Comparison of ENCODE assay signal across 25 cellular contexts in the genomic region with DNA sequence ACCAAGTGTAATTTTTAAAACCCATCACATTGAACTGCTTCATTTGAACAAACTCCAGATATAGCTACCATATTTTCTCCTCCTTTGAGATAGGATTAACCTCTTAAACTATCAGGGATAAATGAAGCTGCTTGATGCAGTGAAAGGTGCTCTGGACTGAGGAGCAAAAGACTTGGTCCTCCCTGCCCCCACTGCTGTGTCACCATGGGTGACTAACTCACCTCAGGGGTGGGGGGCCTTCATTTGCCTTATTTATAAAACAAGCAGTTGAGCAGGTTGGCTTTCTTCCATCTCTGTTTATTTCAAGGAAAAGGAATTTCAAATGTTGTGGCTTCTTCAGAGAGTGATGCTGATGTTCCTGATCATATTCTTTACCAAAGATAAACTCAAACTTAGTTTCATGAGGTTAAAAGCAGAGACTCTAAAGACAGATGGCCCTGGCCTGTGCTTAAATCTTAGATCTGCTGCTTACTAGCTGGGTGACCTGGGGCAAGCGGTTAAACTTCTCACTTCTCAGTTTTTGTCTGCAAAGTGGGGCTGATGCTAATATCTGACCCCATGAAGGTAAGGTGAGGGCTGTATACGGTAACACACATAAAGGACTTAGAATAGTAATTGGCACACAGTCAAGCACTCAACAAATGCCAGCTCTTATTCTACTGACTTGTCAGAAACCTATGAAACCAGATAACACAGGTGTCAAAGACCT. TPM values are rescaled to one million over a fixed set of nuclear protein-coding genes. Genes with fewer than 3 reads are reported as not detected.
DNase-seq lines count a peak whose midpoint lies in the region; ATAC-seq and TF ChIP-seq lines count a peak whose summit lies in the region.
"Had no signal": no experiment of that assay in that cellular context is flagged by ENCODE, and none has a peak within 500 bp of the region (broad histone marks: within the 10 kb centered on the region; RNA-seq: fewer than 3 reads in every experiment).

No MANE protein-coding gene starts in this region.

- no peak overlapping the region for H3K9ac ChIP-seq in neural progenitor cell
- H3K9ac ChIP-seq: BLaER1 treated with 17β-estradiol and CSF1 and Interleukin-3, amounts not matched to agents 10 nM and 100 nM had no signal

- H3K36me3 ChIP-seq in neural progenitor cell (no peaks in the 10 kb centered on the region), SJCRH30 (no peaks in the 10 kb centered on the region)
- H3K36me3 ChIP-seq: BLaER1 treated with 17β-estradiol and CSF1 and Interleukin-3, amounts not matched to agents 10 nM and 100 nM; sigmoid colon; transverse colon had no signal

- no peaks in the 10 kb centered on the region for H3K9me3 ChIP-seq in neural progenitor cell (ENCODE audit: low read depth)
- no peaks in the 10 kb centered on the region for H3K9me3 ChIP-seq in SJCRH30 (replicated peaks)
- H3K9me3 ChIP-seq: BLaER1 treated with 17β-estradiol and CSF1 and Interleukin-3, amounts not matched to agents 10 nM and 100 nM; sigmoid colon; transverse colon had no signal

- no peak for TF ChIP-seq CTCF in neural progenitor cell (IDR thresholded peaks at IDR 0.05)

- H3K4me1 ChIP-seq in neural progenitor cell (no peaks in the 10 kb centered on the region), SJCRH30 (no peaks in the 10 kb centered on the region)
- H3K4me1 ChIP-seq: sigmoid colon, transverse colon had no signal

- ATAC-seq in GM21723 (IDR thresholded peaks at IDR 0.05; ENCODE audit: unreplicated experiment) (peak; percentile 36), GM19467 (IDR thresholded peaks at IDR 0.05; ENCODE audit: unreplicated experiment) (no peak), sciatic nerve (no peak)

- H3K27ac ChIP-seq in neural progenitor cell = no peak overlapping the region
- H3K27ac ChIP-seq in SJCRH30 = no peak overlapping the region
- H3K27ac ChIP-seq: BLaER1 treated with 17β-estradiol and CSF1 and Interleukin-3, amounts not matched to agents 10 nM and 100 nM; sigmoid colon; transverse colon; VCaP had no signal

- H3K27me3 ChIP-seq in neural progenitor cell (no peaks in the 10 kb centered on the region), SJCRH30 (no peaks in the 10 kb centered on the region)
- H3K27me3 ChIP-seq: BLaER1 treated with 17β-estradiol and CSF1 and Interleukin-3, amounts not matched to agents 10 nM and 100 nM; sigmoid colon; transverse colon had no signal

- no peaks in the 10 kb centered on the region for H4K20me1 ChIP-seq in neural progenitor cell (ENCODE audit: low read depth)

- peak overlapping the region; percentile 69 for H2AFZ ChIP-seq in neural progenitor cell (replicated peaks)

- no peak overlapping the region for H3K4me2 ChIP-seq in neural progenitor cell
- H3K4me2 ChIP-seq: BLaER1 treated with 17β-estradiol and CSF1 and Interleukin-3, amounts not matched to agents 10 nM and 100 nM had no signal

- no peak overlapping the region for H3K4me3 Mint-ChIP-seq in neural progenitor cell
- H3K4me3 Mint-ChIP-seq: central memory CD8-positive, alpha-beta T cell; IgD-negative memory B cell had no signal

- no peaks in the 10 kb centered on the region for H3K36me3 Mint-ChIP-seq in neural progenitor cell

- H3F3A ChIP-seq in neural progenitor cell (ENCODE audit: low read depth) = no peaks in the 10 kb centered on the region

- no peaks in the 10 kb centered on the region for H3K9me3 Mint-ChIP-seq in neural progenitor cell
- H3K9me3 Mint-ChIP-seq: central memory CD8-positive, alpha-beta T cell; IgD-negative memory B cell had no signal

- H3K4me1 Mint-ChIP-seq in neural progenitor cell = peaks cover 7% of the 10 kb centered on the region
- H3K4me1 Mint-ChIP-seq: central memory CD8-positive, alpha-beta T cell had no signal

- H3K4me3 ChIP-seq in neural progenitor cell = no peak overlapping the region
- H3K4me3 ChIP-seq in SJCRH30 = no peak overlapping the region
- H3K4me3 ChIP-seq: BLaER1 treated with 17β-estradiol and CSF1 and Interleukin-3, amounts not matched to agents 10 nM and 100 nM; sigmoid colon; transverse colon had no signal

- H3K27ac Mint-ChIP-seq in neural progenitor cell = no peak overlapping the region

- no peaks in the 10 kb centered on the region for H3K27me3 Mint-ChIP-seq in neural progenitor cell (ENCODE audit: insufficient read depth, low read depth)

- intact Hi-C loops in sciatic nerve (cut with DNase I) = no loop called here

- H3K79me2 ChIP-seq in neural progenitor cell (ENCODE audit: low read depth) = no peaks in the 10 kb centered on the region

- peak; percentile 69 for DNase-seq in NCI-H2171 treated with DMSO at 0.1 percent for 48 hours (lab: John Stamatoyannopoulos, UW)
- DNase-seq in NCI-H2171 (lab: John Stamatoyannopoulos, UW) = no peak
- DNase-seq in NCI-H128 (lab: John Stamatoyannopoulos, UW; ENCODE audit: unreplicated experiment) = peak; percentile 12
- no peak for DNase-seq in neural progenitor cell (ENCODE audit: low spot score)
- DNase-seq in sciatic nerve (ENCODE audit: low spot score) = no peak
- no peak for DNase-seq in SJCRH30
- DNase-seq: amygdala; DMS153; MV-4-11; occipital lobe; sigmoid colon; stimulated activated CD4-positive, alpha-beta T cell treated with anti-CD3 and anti-CD28 coated beads, Interleukin-2, amount 100 ng/mL, for 48 hours; stimulated activated CD8-positive, alpha-beta memory T cell treated with anti-CD3 and anti-CD28 coated beads, Interleukin-4, amount 100 ng/mL, for 48 hours; transverse colon had no signal

RNA-seq across cellular contexts. Expression of a gene that starts 50.5 kb away (rescaled TPM):
- total RNA-seq in neural progenitor cell (ENCODE audit: low replicate concordance) (not detected in 2 replicates), sciatic nerve (13.2 TPM)
- total RNA-seq in SJCRH30 (2014; rRNA removed; shearing (Covaris generic)) = not detected in 2 replicates
- total RNA-seq: A172; activated CD8-positive, alpha-beta memory T cell treated with anti-CD3 and anti-CD28 coated beads for 36 hours; mononuclear cell; NCI-H460; RPMI7951 had no signal

Comparison
In these comparisons a context has a peak if more than half of its experiments do, and no peak if none do; other contexts are left out.
1. DNase-seq: peak in NCI-H2171 treated with DMSO at 0.1 percent for 48 hours (single experiment) and NCI-H128 (single experiment); none in NCI-H2171 (single experiment), neural progenitor cell (single experiment), sciatic nerve (single experiment) and SJCRH30 (0 of 2).
2. RNA of a gene that starts 50.5 kb away (total RNA-seq): 13.2 TPM in sciatic nerve (single experiment); not detected in neural progenitor cell and not detected in SJCRH30; every median in the first group is over 10 times any median in the second.